ENCODE assay signal across 1 cellular context in the genomic region with DNA sequence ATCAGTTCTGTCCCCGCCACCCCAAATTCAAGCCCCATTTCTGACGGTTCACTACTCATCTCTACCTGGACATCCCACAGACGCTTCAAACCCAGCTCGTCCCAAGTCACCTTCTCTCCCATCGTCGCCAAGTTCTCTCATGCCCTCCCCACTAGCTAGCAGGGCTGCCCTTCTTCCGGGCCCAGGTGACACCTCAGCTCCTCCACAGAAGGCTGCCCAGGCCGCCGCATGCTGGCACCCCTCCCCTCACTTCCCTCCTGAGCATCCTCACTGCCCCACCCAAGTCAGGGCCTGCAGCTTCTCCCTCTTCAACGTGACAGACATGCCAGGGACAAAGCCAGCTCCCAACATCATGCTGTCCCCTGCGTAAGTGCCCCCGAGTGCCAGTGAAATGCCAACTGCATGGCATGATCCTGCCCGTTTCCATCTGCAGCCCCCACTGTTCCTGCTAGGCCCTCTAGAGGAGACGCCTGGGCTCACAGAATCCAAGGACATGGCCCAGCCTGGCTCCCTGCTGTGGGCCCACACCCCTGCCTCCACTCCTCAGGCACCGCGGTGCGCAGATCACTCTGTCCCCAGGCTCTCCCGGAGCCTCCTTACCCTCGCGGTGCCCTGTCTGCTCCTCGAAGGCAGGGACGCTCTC.
TF ChIP-seq lines count a peak whose summit lies in the region.

No MANE protein-coding gene starts in this region.

TF ChIP-seq in GM23338, 12 proteins besides CTCF, POLR2A, EP300 and RAD21:
- TF ChIP-seq REST (IDR thresholded peaks at IDR 0.05; ENCODE audit: unreplicated experiment) = no peak
- no peak for TF ChIP-seq ZNF114 (CRISPR knock-in tag; IDR thresholded peaks at IDR 0.05)
- TF ChIP-seq ETS1 (IDR thresholded peaks at IDR 0.05) = no peak
- TF ChIP-seq NANOG (IDR thresholded peaks at IDR 0.05; ENCODE audit: borderline replicate concordance) = no peak
- TF ChIP-seq ZNF331 (CRISPR knock-in tag; IDR thresholded peaks at IDR 0.05; ENCODE audit: low read depth) = no peak
- no peak for TF ChIP-seq JUNB (IDR thresholded peaks at IDR 0.05; ENCODE audit: unreplicated experiment)
- no peak for TF ChIP-seq EZH2phosphoT487 (IDR thresholded peaks at IDR 0.05; ENCODE audit: unreplicated experiment)
- TF ChIP-seq EZH2 (IDR thresholded peaks at IDR 0.05; ENCODE audit: low read depth, unreplicated experiment) = no peak
- TF ChIP-seq STAT1 (IDR thresholded peaks at IDR 0.05; ENCODE audit: unreplicated experiment) = no peak
- TF ChIP-seq ZNF462 (CRISPR knock-in tag; IDR thresholded peaks at IDR 0.05) = no peak
- no peak for TF ChIP-seq POLR2AphosphoS5 (IDR thresholded peaks at IDR 0.05; ENCODE audit: low read depth)
- TF ChIP-seq CREB1 (CRISPR knock-in tag; IDR thresholded peaks at IDR 0.05; ENCODE audit: low read depth) = no peak
